Comparison of ENCODE assay signal across 1 cellular context in genomic region chr5:42992035-42992570, GRCh38.
TF ChIP-seq lines count a peak whose summit lies in the region.

No MANE protein-coding gene starts in this region.

TF ChIP-seq in HepG2, 621 proteins besides CTCF, POLR2A, EP300 and RAD21 (continued from another document and continues in another):
- TF ChIP-seq PAXIP1 (CRISPR knock-in tag; conservative IDR thresholded peaks at IDR 0.05) (no peak), ZNF180 (CRISPR knock-in tag; IDR thresholded peaks at IDR 0.05; ENCODE audit: borderline replicate concordance, low read depth) (no peak), KMT2A (CRISPR knock-in tag; IDR thresholded peaks at IDR 0.05) (peak; percentile 53; the same call in 1 of the 2 replicates), RFXANK (CRISPR knock-in tag; IDR thresholded peaks at IDR 0.05) (no peak), HHEX (CRISPR knock-in tag; IDR thresholded peaks at IDR 0.05) (no peak), ZFX (CRISPR knock-in tag; IDR thresholded peaks at IDR 0.05; ENCODE audit: low read depth) (peak; percentile 79), ZBTB37 (CRISPR knock-in tag; IDR thresholded peaks at IDR 0.05) (peak; percentile 92), YEATS4 (CRISPR knock-in tag; IDR thresholded peaks at IDR 0.05; ENCODE audit: borderline replicate concordance) (peak; percentile 43; the same call in 1 of the 2 replicates), PHB2 (IDR thresholded peaks at IDR 0.05; ENCODE audit: partially characterized antibody) (no peak), GATAD2A (CRISPR knock-in tag; IDR thresholded peaks at IDR 0.05) (peak; percentile 67), ARNT (IDR thresholded peaks at IDR 0.05) (no peak), ZNF777 (CRISPR knock-in tag; IDR thresholded peaks at IDR 0.05) (0 out of 2 replicates have a peak, but pooled peaks have one; percentile 14), SPEN (CRISPR knock-in tag; IDR thresholded peaks at IDR 0.05; ENCODE audit: low read depth) (peak; percentile 50; the same call in 1 of the 2 replicates), ZNF747 (CRISPR knock-in tag; IDR thresholded peaks at IDR 0.05; ENCODE audit: borderline replicate concordance) (no peak), REPIN1 (CRISPR knock-in tag; IDR thresholded peaks at IDR 0.05; ENCODE audit: borderline replicate concordance, low read depth) (0 out of 2 replicates have a peak, but pooled peaks have one; percentile 47), ATF7 (IDR thresholded peaks at IDR 0.05) (no peak), ATF7 (CRISPR knock-in tag; IDR thresholded peaks at IDR 0.05) (no peak), TAF1 (CRISPR knock-in tag; IDR thresholded peaks at IDR 0.05) (peak; percentile 76), NCOA1 (CRISPR knock-in tag; IDR thresholded peaks at IDR 0.05) (no peak), ADNP (CRISPR knock-in tag; IDR thresholded peaks at IDR 0.05) (no peak), MXD1 (CRISPR knock-in tag; IDR thresholded peaks at IDR 0.05) (no peak), ZNF12 (CRISPR knock-in tag; IDR thresholded peaks at IDR 0.05) (0 out of 2 replicates have a peak, but pooled peaks have one; percentile 35), NR2C2 (CRISPR knock-in tag; IDR thresholded peaks at IDR 0.05; ENCODE audit: borderline replicate concordance) (no peak), GABPB1 (CRISPR knock-in tag; IDR thresholded peaks at IDR 0.05) (peak; percentile 74), E2F5 (CRISPR knock-in tag; conservative IDR thresholded peaks at IDR 0.05) (no peak), ARHGAP35 (CRISPR knock-in tag; IDR thresholded peaks at IDR 0.05; ENCODE audit: borderline replicate concordance) (no peak), KAT8 (CRISPR knock-in tag; IDR thresholded peaks at IDR 0.05) (no peak), KDM6A (CRISPR knock-in tag; IDR thresholded peaks at IDR 0.05; ENCODE audit: low read depth) (no peak), ASH2L (IDR thresholded peaks at IDR 0.05; ENCODE audit: insufficient read length, low read depth, low read length) (peak; percentile 41), POLR2G (IDR thresholded peaks at IDR 0.05; ENCODE audit: low read depth, low read length) (peak; percentile 63), PHF20 (CRISPR knock-in tag; IDR thresholded peaks at IDR 0.05) (0 out of 2 replicates have a peak, but pooled peaks have one; percentile 18), XBP1 (CRISPR knock-in tag; IDR thresholded peaks at IDR 0.05) (no peak), ETV5 (CRISPR knock-in tag; IDR thresholded peaks at IDR 0.05; ENCODE audit: borderline replicate concordance) (peak; percentile 60; the same call in 1 of the 2 replicates), ZNF138 (CRISPR knock-in tag; IDR thresholded peaks at IDR 0.05; ENCODE audit: low read depth) (no peak), ZNF781 (CRISPR knock-in tag; IDR thresholded peaks at IDR 0.05; ENCODE audit: borderline replicate concordance, not compliant biosample characterization) (no peak), PHF21A (CRISPR knock-in tag; IDR thresholded peaks at IDR 0.05) (peak; percentile 43; the same call in 1 of the 2 replicates), ELK4 (CRISPR knock-in tag; IDR thresholded peaks at IDR 0.05; ENCODE audit: borderline replicate concordance) (no peak), HNRNPLL (IDR thresholded peaks at IDR 0.05; ENCODE audit: low read depth, low read length, poor library complexity, severe bottlenecking) (peak; percentile 64), CREB3 (CRISPR knock-in tag; IDR thresholded peaks at IDR 0.05) (no peak), CREM (IDR thresholded peaks at IDR 0.05) (peak; percentile 40; the same call in 1 of the 2 replicates), CREM (CRISPR knock-in tag; IDR thresholded peaks at IDR 0.05) (no peak), SP4 (CRISPR knock-in tag; IDR thresholded peaks at IDR 0.05) (0 out of 2 replicates have a peak, but pooled peaks have one; percentile 8), CAMTA2 (CRISPR knock-in tag; IDR thresholded peaks at IDR 0.05; ENCODE audit: borderline replicate concordance) (no peak), GFI1 (CRISPR knock-in tag; IDR thresholded peaks at IDR 0.05; ENCODE audit: borderline replicate concordance) (0 out of 2 replicates have a peak, but pooled peaks have one; percentile 31), AHDC1 (CRISPR knock-in tag; IDR thresholded peaks at IDR 0.05; ENCODE audit: borderline replicate concordance) (peak; percentile 44; the same call in 1 of the 2 replicates), ZSCAN30 (CRISPR knock-in tag; IDR thresholded peaks at IDR 0.05) (no peak), ZNF563 (CRISPR knock-in tag; IDR thresholded peaks at IDR 0.05) (no peak), CEBPG (CRISPR knock-in tag; IDR thresholded peaks at IDR 0.05) (peak; percentile 77), HNF4A (CRISPR knock-in tag; IDR thresholded peaks at IDR 0.05) (no peak), ATRX (CRISPR knock-in tag; IDR thresholded peaks at IDR 0.05; ENCODE audit: borderline replicate concordance) (no peak), ZNF629 (CRISPR knock-in tag; conservative IDR thresholded peaks at IDR 0.05) (peak; percentile 17; the same call in 1 of the 2 replicates), GABPA (IDR thresholded peaks at IDR 0.05; ENCODE audit: low read depth, low read length) (peak; percentile 40; the same call in 1 of the 2 replicates), GABPA (CRISPR knock-in tag; IDR thresholded peaks at IDR 0.05; ENCODE audit: low read depth) (peak; percentile 71), CENPBD1 (CRISPR knock-in tag; IDR thresholded peaks at IDR 0.05; ENCODE audit: borderline replicate concordance, low read depth) (no peak), EED (CRISPR knock-in tag; IDR thresholded peaks at IDR 0.05) (0 out of 2 replicates have a peak, but pooled peaks have one; percentile 45), ZSCAN25 (CRISPR knock-in tag; IDR thresholded peaks at IDR 0.05) (no peak), ZBTB2 (CRISPR knock-in tag; IDR thresholded peaks at IDR 0.05; ENCODE audit: low read depth) (0 out of 2 replicates have a peak, but pooled peaks have one; percentile 30), ZNF670 (CRISPR knock-in tag; IDR thresholded peaks at IDR 0.05; ENCODE audit: borderline replicate concordance) (no peak)
